In genomic region chr2:147082850-147083522, GRCh38 we compare ENCODE assay signal across 7 cellular contexts.
DNase-seq lines count a peak whose midpoint lies in the region; ATAC-seq and TF ChIP-seq lines count a peak whose summit lies in the region.

No MANE protein-coding gene starts in this region.

- no peak for TF ChIP-seq POLR2A in sigmoid colon (IDR thresholded peaks at IDR 0.05)

- CTCF ChIA-PET in GM10248 (lab: Yijun Ruan, JAX) (interaction anchor here (0.8 to 5.1 kb wide), 40 partner anchors 9 to 1521 kb away, joined by 3 to 75 read pairs (median 4); no protein-coding TSS in a partner anchor), RWPE1 (lab: Yijun Ruan, JAX) (interaction anchor here (0.5 to 1.6 kb wide), 16 partner anchors 13 to 1907 kb away, joined by 3 to 7 read pairs (median 3); no protein-coding TSS in a partner anchor)

- H3K9ac ChIP-seq in adipocyte (ENCODE audit: low read length), result peak overlapping the region; percentile 53

- intact Hi-C loops in left ventricle myocardium superior (cut with micrococcal nuclease) (loop anchor here (2.0 kb wide), 1 partner anchor 828 kb away; no protein-coding TSS in a partner anchor), sigmoid colon (cut with DNase I) (loop anchor here (5.0 kb wide), 2 partner anchors 759 to 829 kb away; no protein-coding TSS in a partner anchor)

- peak; percentile 37 for DNase-seq in GM10248 (ENCODE audit: extremely low spot score)
- DNase-seq in KG1 (lab: John Stamatoyannopoulos, UW), result peak; percentile 20
- DNase-seq in RWPE1 (ENCODE audit: low spot score), result peak; percentile 55
- peak; percentile 48 for DNase-seq in adipocyte (ENCODE audit: low read depth)
- DNase-seq in left ventricle myocardium superior, result no peak
- no peak for DNase-seq in sigmoid colon

- POLR2A ChIA-PET in GM10248 (lab: Yijun Ruan, JAX), result no interaction called here
- POLR2A ChIA-PET in RWPE1 (lab: Yijun Ruan, JAX; ENCODE audit: low non-redundant PET), result no interaction called here

- H3K4me1 ChIP-seq in adipocyte (ENCODE audit: control insufficient read depth, insufficient read depth, low read length) (peaks cover 30% of the 10 kb centered on the region), sigmoid colon (no peaks in the 10 kb centered on the region)

- no peak overlapping the region for H3K27ac ChIP-seq in RWPE1
- H3K27ac ChIP-seq in sigmoid colon, result peak overlapping the region in 1 of 4 donors; percentile 5

- H3K27me3 ChIP-seq in adipocyte (replicated peaks; ENCODE audit: control insufficient read depth, insufficient read depth, low read length), result no peaks in the 10 kb centered on the region
- H3K27me3 ChIP-seq in sigmoid colon, result no peaks in the 10 kb centered on the region

- H3K9me3 ChIP-seq in adipocyte (ENCODE audit: control insufficient read depth, low read length) (no peaks in the 10 kb centered on the region), sigmoid colon (no peaks in the 10 kb centered on the region)

- H3K36me3 ChIP-seq in adipocyte (ENCODE audit: control insufficient read depth, insufficient read depth, low read length, severe bottlenecking), result no peaks in the 10 kb centered on the region
- no peaks in the 10 kb centered on the region for H3K36me3 ChIP-seq in sigmoid colon

- no peak for TF ChIP-seq EP300 in sigmoid colon (IDR thresholded peaks at IDR 0.05)

- 60 to 62% methylated on average over 3 of the region's 3 CpGs for WGBS in sigmoid colon, 2 donors

- ATAC-seq in GM21717 (IDR thresholded peaks at IDR 0.05; ENCODE audit: unreplicated experiment) (peak; percentile 92), left ventricle myocardium superior (peak; percentile 45)

- TF ChIP-seq CTCF in GM10248 (IDR thresholded peaks at IDR 0.05; ENCODE audit: control extremely low read depth, extremely low read depth, low read depth, missing control alignments) (peak; percentile 89), RWPE1 (conservative IDR thresholded peaks at IDR 0.05; ENCODE audit: low read depth) (peak; percentile 88), sigmoid colon (IDR thresholded peaks at IDR 0.05) (peak; percentile 41 to 81 (median 75))

- H3K4me3 ChIP-seq in adipocyte (ENCODE audit: low read length) (peak overlapping the region; percentile 67), sigmoid colon (no peak overlapping the region)

Comparison
In these comparisons a context has a peak if more than half of its experiments do, and no peak if none do; other contexts are left out.
1. DNase-seq: peak in GM10248 (single experiment), KG1 (single experiment), RWPE1 (single experiment) and adipocyte (single experiment); none in left ventricle myocardium superior (single experiment) and sigmoid colon (single experiment).
2. Peak in every context shown above with its lines, with median percentiles within 50 percentile points of each other: CTCF ChIP-seq.